27 cellular contexts compared by ENCODE assay signal in the genomic region with DNA sequence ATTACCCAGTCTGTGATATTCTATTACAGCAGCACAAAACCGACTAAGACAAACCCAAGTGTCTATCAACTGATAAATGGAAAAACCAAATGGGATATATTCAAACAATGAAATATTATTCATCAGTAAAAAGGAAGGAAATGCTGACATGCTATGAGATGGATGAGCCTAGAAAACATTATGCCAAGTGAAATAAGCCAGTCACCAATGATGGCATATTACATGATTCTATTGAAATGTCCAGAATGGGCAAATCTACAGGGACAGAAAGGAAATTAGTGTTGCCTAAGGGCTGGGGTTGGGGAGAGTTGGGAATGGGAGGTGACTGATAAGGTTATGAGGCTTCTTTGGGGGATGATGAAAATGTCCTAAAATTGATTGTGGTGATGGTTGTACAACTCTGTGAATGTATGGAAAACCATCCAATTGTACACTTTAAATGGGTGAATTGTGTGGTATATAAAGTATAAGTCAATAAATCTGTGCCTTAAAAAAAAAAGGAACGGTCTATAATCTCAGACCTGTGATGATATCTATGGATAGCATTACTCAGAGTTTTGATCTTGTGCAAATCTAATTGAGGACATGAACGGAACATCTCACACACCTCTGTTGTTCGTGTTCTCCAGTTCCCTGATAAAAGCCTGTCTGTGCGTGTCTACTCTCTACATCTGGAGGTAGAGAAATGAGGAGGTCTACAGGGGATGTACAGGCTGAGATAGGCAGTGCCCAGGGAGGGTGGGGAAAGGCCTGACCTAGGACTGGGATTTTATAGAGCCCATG. TPM values are rescaled to one million over a fixed set of nuclear protein-coding genes. Genes with fewer than 3 reads are reported as not detected.
A peak's percentile ranks its signal among the peaks of the same experiment; 100 is the strongest.
DNase-seq lines count a peak whose midpoint lies in the region; ATAC-seq, FAIRE-seq and TF ChIP-seq lines count a peak whose summit lies in the region.
"Had no signal": no experiment of that assay in that cellular context is flagged by ENCODE, and none has a peak within 500 bp of the region (broad histone marks: within the 10 kb centered on the region; RNA-seq: fewer than 3 reads in every experiment).

No MANE protein-coding gene starts in this region.

- H3K9me3 ChIP-seq in SJSA1 (replicated peaks) (no peaks in the 10 kb centered on the region), trophoblast cell (ENCODE audit: insufficient read depth, low read depth, low read length) (no peaks in the 10 kb centered on the region)
- H3K9me3 ChIP-seq: adrenal gland, upper lobe of right lung had no signal

- peak overlapping the region; percentile 86 for H4K91ac ChIP-seq in trophoblast cell (ENCODE audit: low read depth, low read length)

- H4K12ac ChIP-seq in trophoblast cell (ENCODE audit: low read depth, low read length): no peak overlapping the region

- no peak overlapping the region for H2AK5ac ChIP-seq in trophoblast cell (ENCODE audit: low read length)

- H3K23ac ChIP-seq in trophoblast cell (ENCODE audit: low read length): no peak overlapping the region

- no peak for TF ChIP-seq POLR2A in GM12892 (IDR thresholded peaks at IDR 0.05; ENCODE audit: low read depth, low read length)

- peak overlapping the region; percentile 10 for H2AFZ ChIP-seq in trophoblast cell (ENCODE audit: insufficient read depth, low read length, poor library complexity)

- ATAC-seq in stimulated activated naive CD8-positive, alpha-beta T cell treated with anti-CD3 and anti-CD28 coated beads, Interleukin-15, Interleukin-2, amounts not matched to agents 100 U/mL and 50 U/mL, for 24 hours: no peak
- ATAC-seq in GM21447 (IDR thresholded peaks at IDR 0.05; ENCODE audit: unreplicated experiment) (no peak), HG03520 (IDR thresholded peaks at IDR 0.05; ENCODE audit: unreplicated experiment) (no peak)
- ATAC-seq: activated CD8-positive, alpha-beta memory T cell treated with anti-CD3 and anti-CD28 coated beads, Interleukin-2, amount 10 ng/mL, durations not matched to agents 7 days and 5 days; naive thymus-derived CD4-positive, alpha-beta T cell; upper lobe of right lung had no signal

- no peak for DNase-seq in GM12892 (ENCODE audit: insufficient read length)
- DNase-seq in SJSA1 (ENCODE audit: low read depth in 1 of 2, low spot score in 2 of 2): no peak
- DNase-seq in fibroblast of pulmonary artery (ENCODE audit: low read depth): peak; percentile 33
- no peak for DNase-seq in trophoblast cell
- DNase-seq in stimulated activated naive CD8-positive, alpha-beta T cell treated with anti-CD3 and anti-CD28 coated beads, Interleukin-15, Interleukin-2, amounts not matched to agents 100 U/mL and 50 U/mL, for 24 hours: no peak
- DNase-seq: activated B cell treated with CpG ODN at 0.5 μM for 24 hours; activated CD8-positive, alpha-beta memory T cell treated with anti-CD3 and anti-CD28 coated beads, Interleukin-2, amount 10 ng/mL, durations not matched to agents 7 days and 5 days; activated naive CD4-positive, alpha-beta T cell treated with anti-CD3 and anti-CD28 coated beads for 36 hours; adrenal gland; cortex of kidney; DND-41; heart left ventricle; Karpas-422; left cardiac atrium; naive thymus-derived CD4-positive, alpha-beta T cell; NCI-H1436; NCI-H446; NCI-H774; retina; stimulated activated CD4-positive, alpha-beta T cell treated with anti-CD3 and anti-CD28 coated beads, Interleukin-2, amount 100 ng/mL, for 48 hours; T-helper 1 cell; upper lobe of right lung had no signal

- no peak for TF ChIP-seq CTCF in fibroblast of pulmonary artery (IDR thresholded peaks at IDR 0.05; ENCODE audit: low read length, missing control alignments)

- no peaks in the 10 kb centered on the region for H3K79me2 ChIP-seq in trophoblast cell (ENCODE audit: control insufficient read depth, insufficient read depth, low read length, poor library complexity)

- H3K4me2 ChIP-seq in trophoblast cell (ENCODE audit: low read length): no peak overlapping the region

- peak overlapping the region; percentile 52 for H2BK120ac ChIP-seq in trophoblast cell (ENCODE audit: insufficient read depth, low read length, poor library complexity)

- H3K4me3 ChIP-seq in SJSA1: no peak overlapping the region
- H3K4me3 ChIP-seq in fibroblast of pulmonary artery (replicated peaks; ENCODE audit: low read depth, low read length): no peak overlapping the region
- no peak overlapping the region for H3K4me3 ChIP-seq in trophoblast cell (ENCODE audit: low read depth, low read length)
- H3K4me3 ChIP-seq: adrenal gland, heart left ventricle, upper lobe of right lung had no signal

- peak overlapping the region; percentile 63 for H2BK12ac ChIP-seq in trophoblast cell (ENCODE audit: low read length)

- peak overlapping the region; percentile 9 for H4K8ac ChIP-seq in trophoblast cell (ENCODE audit: low read depth, low read length)

- H3K14ac ChIP-seq in trophoblast cell (ENCODE audit: low read length): peak overlapping the region; percentile 24

- peak overlapping the region; percentile 69 for H3K27ac ChIP-seq in SJSA1
- H3K27ac ChIP-seq in trophoblast cell (ENCODE audit: low read depth, low read length): no peak overlapping the region
- H3K27ac ChIP-seq: adrenal gland, C4-2B, HL-60, upper lobe of right lung had no signal

- H3K27me3 ChIP-seq in SJSA1 (replicated peaks): no peaks in the 10 kb centered on the region
- no peaks in the 10 kb centered on the region for H3K27me3 ChIP-seq in trophoblast cell (ENCODE audit: insufficient read depth, low read length)
- H3K27me3 ChIP-seq: adrenal gland, heart left ventricle, upper lobe of right lung had no signal

- H2BK5ac ChIP-seq in trophoblast cell (ENCODE audit: low read depth, low read length, poor library complexity): no peak overlapping the region

- peak; percentile 9 for FAIRE-seq in GM12892 (lab: Jason Lieb, UNC)
- FAIRE-seq: GM18507 had no signal

- H3K79me1 ChIP-seq in trophoblast cell (ENCODE audit: low read length): peaks cover 13% of the 10 kb centered on the region

- WGBS in trophoblast cell (ENCODE audit: extremely low coverage, insufficient coverage, insufficient read length): no CpG with 5 or more reads among the region's 5 CpGs

- no peak overlapping the region for H3K9ac ChIP-seq in trophoblast cell (ENCODE audit: low read length)

- H3K4me1 ChIP-seq in SJSA1 (replicated peaks) (peaks cover 23% of the 10 kb centered on the region), trophoblast cell (ENCODE audit: control insufficient read depth in 1 of 2, insufficient read depth in 2 of 2, low read length in 2 of 2) (peaks cover 20 to 30% of the 10 kb centered on the region in 2 experiments)
- H3K4me1 ChIP-seq: adrenal gland, upper lobe of right lung had no signal

- H3K36me3 ChIP-seq in SJSA1 (no peaks in the 10 kb centered on the region), trophoblast cell (ENCODE audit: control insufficient read depth in 1 of 2, insufficient read depth in 2 of 2, low read length in 2 of 2) (peaks cover 21 to 29% of the 10 kb centered on the region in 2 experiments)
- H3K36me3 ChIP-seq: adrenal gland, upper lobe of right lung had no signal

- peak overlapping the region; percentile 9 for H3K18ac ChIP-seq in trophoblast cell (ENCODE audit: low read length)

- H3K4ac ChIP-seq in trophoblast cell (ENCODE audit: low read depth, low read length): no peak overlapping the region

RNA-seq across cellular contexts. Expression of a gene that starts 49.1 kb away (rescaled TPM):
- polyA plus RNA-seq in GM12892 (2012; ENCODE audit: missing spikeins): 12.6 TPM
- total RNA-seq in SJSA1 (2014; rRNA removed; shearing (Covaris generic)): 0.03 TPM in 1 of 2 replicates, not detected in the other
- polyA plus RNA-seq in trophoblast cell (2013): 85.2 and 86.7 TPM in 2 replicates
- total RNA-seq: activated B cell treated with CpG ODN at 0.5 μM for 24 hours; activated naive CD4-positive, alpha-beta T cell treated with anti-CD3 and anti-CD28 coated beads for 36 hours had no signal
- polyA plus RNA-seq: naive thymus-derived CD4-positive, alpha-beta T cell had no signal
